ENCODE assay signal across 8 cellular contexts in the genomic region with DNA sequence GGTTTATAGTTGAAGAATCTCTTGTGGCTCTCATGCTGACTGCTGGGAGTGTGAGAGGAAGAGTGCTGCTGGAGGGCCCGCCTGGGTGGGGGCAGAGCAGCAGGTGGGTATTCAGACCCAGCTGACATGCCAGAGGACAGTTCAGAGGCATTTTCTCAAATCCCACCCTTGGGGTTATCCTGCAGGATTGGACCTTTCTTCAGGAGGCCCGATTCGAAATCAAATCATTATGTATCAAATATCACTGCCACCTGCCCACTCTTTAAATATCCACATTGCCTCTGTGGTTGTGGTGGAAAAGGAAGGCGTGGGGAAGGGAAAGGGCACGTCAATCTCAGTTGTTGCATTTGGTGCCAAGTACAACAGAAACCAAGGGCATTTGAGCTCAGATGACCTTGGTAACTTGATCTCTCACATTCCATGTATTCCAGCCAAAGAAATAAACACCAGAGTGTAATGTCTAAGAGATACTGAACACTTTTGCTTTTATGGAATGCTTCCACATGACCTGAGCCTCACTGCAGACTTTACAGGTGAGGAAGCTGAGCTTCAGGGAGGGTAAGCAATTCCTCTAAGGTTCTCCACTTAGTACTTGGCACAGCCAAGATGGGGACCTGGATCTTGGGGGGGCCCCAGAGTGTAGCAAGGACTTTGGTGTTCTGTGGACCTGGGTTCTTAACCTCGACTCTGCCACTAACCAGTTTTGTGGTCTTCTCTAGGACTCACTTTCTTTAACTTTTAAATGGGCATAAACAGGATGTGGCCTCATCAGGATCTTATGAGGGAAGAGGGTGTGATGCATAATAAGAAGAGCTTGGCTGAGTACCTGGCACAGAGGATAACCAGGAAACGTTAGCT.
DNase-seq lines count a peak whose midpoint lies in the region; ATAC-seq and TF ChIP-seq lines count a peak whose summit lies in the region.

No MANE protein-coding gene starts in this region.

- H3K4me3 Mint-ChIP-seq in activated T-helper 17 cell treated with anti-CD3 and anti-CD28 coated beads, Interleukin-2, amount 50 U/mL, for 72 hours: peak overlapping the region; percentile 13
- H3K4me3 Mint-ChIP-seq in stimulated activated effector memory CD8-positive, alpha-beta T cell treated with anti-CD3 and anti-CD28 coated beads, Interleukin-12 subunit alpha, Interleukin-12 subunit beta, amount 100 ng/mL, for 72 hours: no peak overlapping the region

- peaks cover 5% of the 10 kb centered on the region for H3K36me3 Mint-ChIP-seq in activated T-helper 17 cell treated with anti-CD3 and anti-CD28 coated beads, Interleukin-2, amount 50 U/mL, for 72 hours (ENCODE audit: low read depth)
- peaks cover 1% of the 10 kb centered on the region for H3K36me3 Mint-ChIP-seq in stimulated activated effector memory CD8-positive, alpha-beta T cell treated with anti-CD3 and anti-CD28 coated beads, Interleukin-12 subunit alpha, Interleukin-12 subunit beta, amount 100 ng/mL, for 72 hours

- H3K4me2 ChIP-seq in hepatocyte: peak overlapping the region; percentile 41

- no peaks in the 10 kb centered on the region for H3K27me3 Mint-ChIP-seq in activated T-helper 17 cell treated with anti-CD3 and anti-CD28 coated beads, Interleukin-2, amount 50 U/mL, for 72 hours

- H3K9me3 Mint-ChIP-seq in activated T-helper 17 cell treated with anti-CD3 and anti-CD28 coated beads, Interleukin-2, amount 50 U/mL, for 72 hours: no peaks in the 10 kb centered on the region
- H3K9me3 Mint-ChIP-seq in stimulated activated effector memory CD8-positive, alpha-beta T cell treated with anti-CD3 and anti-CD28 coated beads, Interleukin-12 subunit alpha, Interleukin-12 subunit beta, amount 100 ng/mL, for 72 hours: no peaks in the 10 kb centered on the region

- no peaks in the 10 kb centered on the region for H3K27me3 ChIP-seq in hepatocyte

- 67% methylated on average over 7 of the region's 7 CpGs for WGBS in hepatocyte (ENCODE audit: low lambda C conversion rate, missing lambda C conversion rate)

- ATAC-seq in activated T-helper 17 cell treated with anti-CD3 and anti-CD28 coated beads, Interleukin-2, amount 50 U/mL, for 72 hours (replicated peaks): peak; percentile 69
- ATAC-seq in stimulated activated effector memory CD8-positive, alpha-beta T cell treated with anti-CD3 and anti-CD28 coated beads, Interleukin-12 subunit alpha, Interleukin-12 subunit beta, amount 100 ng/mL, for 72 hours: peak; percentile 55
- ATAC-seq in GM19035 (IDR thresholded peaks at IDR 0.05; ENCODE audit: unreplicated experiment): no peak
- no peak for ATAC-seq in HG02981 (IDR thresholded peaks at IDR 0.05; ENCODE audit: unreplicated experiment)

- H3K9me2 ChIP-seq in hepatocyte (replicated peaks; ENCODE audit: insufficient read depth): no peaks in the 10 kb centered on the region

- H3K27ac Mint-ChIP-seq in activated T-helper 17 cell treated with anti-CD3 and anti-CD28 coated beads, Interleukin-2, amount 50 U/mL, for 72 hours: no peak overlapping the region
- no peak overlapping the region for H3K27ac Mint-ChIP-seq in stimulated activated effector memory CD8-positive, alpha-beta T cell treated with anti-CD3 and anti-CD28 coated beads, Interleukin-12 subunit alpha, Interleukin-12 subunit beta, amount 100 ng/mL, for 72 hours

- no peaks in the 10 kb centered on the region for H3K9me3 ChIP-seq in hepatocyte (ENCODE audit: low read depth)

- no peak overlapping the region for H3K4me3 ChIP-seq in hepatocyte

- no peak overlapping the region for H2AFZ ChIP-seq in hepatocyte

- peaks cover 3% of the 10 kb centered on the region for H3K79me2 ChIP-seq in hepatocyte

- H3K4me1 Mint-ChIP-seq in activated T-helper 17 cell treated with anti-CD3 and anti-CD28 coated beads, Interleukin-2, amount 50 U/mL, for 72 hours: peaks cover 25% of the 10 kb centered on the region
- H3K4me1 Mint-ChIP-seq in stimulated activated effector memory CD8-positive, alpha-beta T cell treated with anti-CD3 and anti-CD28 coated beads, Interleukin-12 subunit alpha, Interleukin-12 subunit beta, amount 100 ng/mL, for 72 hours: peaks cover 41% of the 10 kb centered on the region

- H3K36me3 ChIP-seq in hepatocyte (replicated peaks; ENCODE audit: insufficient read depth, low read depth): no peaks in the 10 kb centered on the region

- H3K27ac ChIP-seq in hepatocyte: peak overlapping the region; percentile 10

- DNase-seq in HuH-7.5 (ENCODE audit: low spot score) (peak; percentile 36), hepatocyte (ENCODE audit: low spot score) (no peak), islet precursor cell (no peak), T-helper 9 cell (no peak)
- no peak for DNase-seq in stimulated activated effector memory CD8-positive, alpha-beta T cell treated with anti-CD3 and anti-CD28 coated beads, Interleukin-12 subunit alpha, Interleukin-12 subunit beta, amount 100 ng/mL, for 72 hours (ENCODE audit: low spot score in 2 of 2)

- no peaks in the 10 kb centered on the region for H4K20me1 ChIP-seq in hepatocyte (ENCODE audit: insufficient read depth, poor library complexity, severe bottlenecking)

- no peak for TF ChIP-seq CTCF in hepatocyte (IDR thresholded peaks at IDR 0.05; ENCODE audit: poor library complexity)

- peaks cover 24% of the 10 kb centered on the region for H3K4me1 ChIP-seq in hepatocyte (ENCODE audit: insufficient read depth)

Comparison
In these comparisons a context has a peak if more than half of its experiments do, and no peak if none do; other contexts are left out.
1. ATAC-seq: peak in activated T-helper 17 cell treated with anti-CD3 and anti-CD28 coated beads, Interleukin-2, amount 50 U/mL, for 72 hours (single experiment) and stimulated activated effector memory CD8-positive, alpha-beta T cell treated with anti-CD3 and anti-CD28 coated beads, Interleukin-12 subunit alpha, Interleukin-12 subunit beta, amount 100 ng/mL, for 72 hours (single experiment); none in GM19035 (single experiment) and HG02981 (single experiment).